ENCODE assay signal across 1 cellular context in the genomic region with DNA sequence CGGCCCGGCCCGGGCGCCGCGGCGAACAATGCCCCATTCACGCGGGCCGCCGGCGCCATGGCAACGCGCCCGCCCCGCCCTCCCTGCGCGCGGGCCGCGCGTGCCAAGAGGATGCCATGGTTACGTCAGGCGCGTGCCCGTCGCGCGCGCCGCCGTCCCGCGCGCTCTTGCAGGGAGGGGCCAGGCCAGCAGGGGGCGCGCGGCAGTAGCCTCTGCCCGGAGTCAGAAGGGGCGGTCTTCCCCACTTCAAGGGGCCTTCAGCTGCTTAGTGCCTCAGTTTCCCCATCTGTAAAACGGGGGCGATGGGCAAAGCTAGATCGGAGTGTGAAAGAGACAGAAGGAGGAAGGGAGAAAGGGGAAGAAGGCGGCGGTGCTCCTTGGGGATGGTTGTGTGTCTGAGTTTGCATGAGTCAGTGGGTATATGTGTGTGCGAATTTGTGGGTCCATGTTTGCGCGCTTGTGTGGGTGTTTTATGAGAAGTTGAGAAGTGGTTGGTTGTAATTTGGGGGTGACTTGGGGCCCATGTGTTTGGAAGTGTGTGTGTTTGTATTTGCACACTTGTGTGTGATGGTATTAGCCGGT.
TF ChIP-seq lines count a peak whose summit lies in the region.

No MANE protein-coding gene starts in this region.

TF ChIP-seq in HepG2, 621 proteins besides CTCF, POLR2A, EP300 and RAD21 (continued from another document and continues in another):
- TF ChIP-seq, protein P1, sequence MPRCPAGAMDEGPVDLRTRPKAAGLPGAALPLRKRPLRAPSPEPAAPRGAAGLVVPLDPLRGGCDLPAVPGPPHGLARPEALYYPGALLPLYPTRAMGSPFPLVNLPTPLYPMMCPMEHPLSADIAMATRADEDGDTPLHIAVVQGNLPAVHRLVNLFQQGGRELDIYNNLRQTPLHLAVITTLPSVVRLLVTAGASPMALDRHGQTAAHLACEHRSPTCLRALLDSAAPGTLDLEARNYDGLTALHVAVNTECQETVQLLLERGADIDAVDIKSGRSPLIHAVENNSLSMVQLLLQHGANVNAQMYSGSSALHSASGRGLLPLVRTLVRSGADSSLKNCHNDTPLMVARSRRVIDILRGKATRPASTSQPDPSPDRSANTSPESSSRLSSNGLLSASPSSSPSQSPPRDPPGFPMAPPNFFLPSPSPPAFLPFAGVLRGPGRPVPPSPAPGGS (CRISPR knock-in tag; IDR thresholded peaks at IDR 0.05): no peak
- TF ChIP-seq NKX3-1 (CRISPR knock-in tag; IDR thresholded peaks at IDR 0.05) (no peak), KDM5A (IDR thresholded peaks at IDR 0.05; ENCODE audit: borderline replicate concordance, low read length) (peak; percentile 75; the same call in 1 of the 2 replicates), EZH2 (conservative IDR thresholded peaks at IDR 0.05; ENCODE audit: low read depth, low read length) (no peak), NFYC (CRISPR knock-in tag; IDR thresholded peaks at IDR 0.05) (no peak), TMF1 (CRISPR knock-in tag; IDR thresholded peaks at IDR 0.05; ENCODE audit: low read depth) (no peak), ZNF180 (CRISPR knock-in tag; IDR thresholded peaks at IDR 0.05; ENCODE audit: borderline replicate concordance, low read depth) (no peak), ZNF256 (CRISPR knock-in tag; conservative IDR thresholded peaks at IDR 0.05) (no peak), GATA4 (IDR thresholded peaks at IDR 0.05; ENCODE audit: borderline replicate concordance, low read depth) (no peak), FOXA1 (IDR thresholded peaks at IDR 0.05) (no peak), FOXA1 (CRISPR knock-in tag; IDR thresholded peaks at IDR 0.05) (no peak), RFX1 (IDR thresholded peaks at IDR 0.05) (peak; percentile 84), CBFB (CRISPR knock-in tag; IDR thresholded peaks at IDR 0.05) (peak; percentile 47; the same call in 1 of the 2 replicates), HIVEP1 (CRISPR knock-in tag; IDR thresholded peaks at IDR 0.05) (no peak), ZNF614 (CRISPR knock-in tag; IDR thresholded peaks at IDR 0.05; ENCODE audit: borderline replicate concordance) (peak; percentile 41; the same call in 1 of the 2 replicates), ZFAT (CRISPR knock-in tag; conservative IDR thresholded peaks at IDR 0.05) (no peak), JUN (CRISPR knock-in tag; IDR thresholded peaks at IDR 0.05) (no peak), ZNF101 (CRISPR knock-in tag; IDR thresholded peaks at IDR 0.05; ENCODE audit: borderline replicate concordance, low read depth) (no peak), TBX3 (IDR thresholded peaks at IDR 0.05; ENCODE audit: borderline replicate concordance) (no peak), FOXC1 (CRISPR knock-in tag; IDR thresholded peaks at IDR 0.05; ENCODE audit: borderline replicate concordance) (0 out of 2 replicates have a peak, but pooled peaks have one; percentile 31), KDM2A (CRISPR knock-in tag; IDR thresholded peaks at IDR 0.05; ENCODE audit: borderline replicate concordance, low read depth) (peak; percentile 58; the same call in 1 of the 2 replicates), HOXA3 (CRISPR knock-in tag; IDR thresholded peaks at IDR 0.05) (peak; percentile 70; the same call in 1 of the 2 replicates), NFKB2 (CRISPR knock-in tag; IDR thresholded peaks at IDR 0.05; ENCODE audit: borderline replicate concordance) (0 out of 2 replicates have a peak, but pooled peaks have one; percentile 7), CENPT (CRISPR knock-in tag; IDR thresholded peaks at IDR 0.05; ENCODE audit: low read depth) (no peak), ZNF557 (CRISPR knock-in tag; IDR thresholded peaks at IDR 0.05) (no peak), HDAC2 (CRISPR knock-in tag; IDR thresholded peaks at IDR 0.05) (0 out of 2 replicates have a peak, but pooled peaks have one; percentile 27), PCBP1 (IDR thresholded peaks at IDR 0.05; ENCODE audit: borderline replicate concordance, low read depth, low read length) (no peak), DPF2 (CRISPR knock-in tag; IDR thresholded peaks at IDR 0.05; ENCODE audit: borderline replicate concordance, low read depth) (no peak), ATF7 (IDR thresholded peaks at IDR 0.05) (no peak), ATF7 (CRISPR knock-in tag; IDR thresholded peaks at IDR 0.05) (peak; percentile 79)
- TF ChIP-seq, protein P2, sequence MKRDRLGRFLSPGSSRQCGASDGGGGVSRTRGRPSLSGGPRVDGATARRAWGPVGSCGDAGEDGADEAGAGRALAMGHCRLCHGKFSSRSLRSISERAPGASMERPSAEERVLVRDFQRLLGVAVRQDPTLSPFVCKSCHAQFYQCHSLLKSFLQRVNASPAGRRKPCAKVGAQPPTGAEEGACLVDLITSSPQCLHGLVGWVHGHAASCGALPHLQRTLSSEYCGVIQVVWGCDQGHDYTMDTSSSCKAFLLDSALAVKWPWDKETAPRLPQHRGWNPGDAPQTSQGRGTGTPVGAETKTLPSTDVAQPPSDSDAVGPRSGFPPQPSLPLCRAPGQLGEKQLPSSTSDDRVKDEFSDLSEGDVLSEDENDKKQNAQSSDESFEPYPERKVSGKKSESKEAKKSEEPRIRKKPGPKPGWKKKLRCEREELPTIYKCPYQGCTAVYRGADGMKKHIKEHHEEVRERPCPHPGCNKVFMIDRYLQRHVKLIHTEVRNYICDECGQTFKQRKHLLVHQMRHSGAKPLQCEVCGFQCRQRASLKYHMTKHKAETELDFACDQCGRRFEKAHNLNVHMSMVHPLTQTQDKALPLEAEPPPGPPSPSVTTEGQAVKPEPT (CRISPR knock-in tag; IDR thresholded peaks at IDR 0.05; ENCODE audit: low read depth): no peak
- TF ChIP-seq, protein P3, sequence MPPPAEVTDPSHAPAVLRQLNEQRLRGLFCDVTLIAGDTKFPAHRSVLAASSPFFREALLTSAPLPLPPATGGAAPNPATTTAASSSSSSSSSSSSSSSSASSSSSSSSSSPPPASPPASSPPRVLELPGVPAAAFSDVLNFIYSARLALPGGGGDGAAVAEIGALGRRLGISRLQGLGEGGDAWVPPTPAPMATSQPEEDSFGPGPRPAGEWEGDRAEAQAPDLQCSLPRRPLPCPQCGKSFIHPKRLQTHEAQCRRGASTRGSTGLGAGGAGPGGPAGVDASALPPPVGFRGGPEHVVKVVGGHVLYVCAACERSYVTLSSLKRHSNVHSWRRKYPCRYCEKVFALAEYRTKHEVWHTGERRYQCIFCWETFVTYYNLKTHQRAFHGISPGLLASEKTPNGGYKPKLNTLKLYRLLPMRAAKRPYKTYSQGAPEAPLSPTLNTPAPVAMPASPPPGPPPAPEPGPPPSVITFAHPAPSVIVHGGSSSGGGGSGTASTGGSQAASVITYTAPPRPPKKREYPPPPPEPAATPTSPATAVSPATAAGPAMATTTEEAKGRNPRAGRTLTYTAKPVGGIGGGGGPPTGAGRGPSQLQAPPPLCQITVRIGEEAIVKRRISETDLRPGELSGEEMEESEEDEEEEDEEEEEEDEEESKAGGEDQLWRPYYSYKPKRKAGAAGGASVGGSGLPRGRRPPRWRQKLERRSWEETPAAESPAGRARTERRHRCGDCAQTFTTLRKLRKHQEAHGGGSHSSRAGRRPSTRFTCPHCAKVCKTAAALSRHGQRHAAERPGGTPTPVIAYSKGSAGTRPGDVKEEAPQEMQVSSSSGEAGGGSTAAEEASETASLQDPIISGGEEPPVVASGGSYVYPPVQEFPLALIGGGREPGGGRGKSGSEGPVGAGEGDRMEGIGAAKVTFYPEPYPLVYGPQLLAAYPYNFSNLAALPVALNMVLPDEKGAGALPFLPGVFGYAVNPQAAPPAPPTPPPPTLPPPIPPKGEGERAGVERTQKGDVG (CRISPR knock-in tag; IDR thresholded peaks at IDR 0.05; ENCODE audit: borderline replicate concordance): no peak
- TF ChIP-seq, protein P4, sequence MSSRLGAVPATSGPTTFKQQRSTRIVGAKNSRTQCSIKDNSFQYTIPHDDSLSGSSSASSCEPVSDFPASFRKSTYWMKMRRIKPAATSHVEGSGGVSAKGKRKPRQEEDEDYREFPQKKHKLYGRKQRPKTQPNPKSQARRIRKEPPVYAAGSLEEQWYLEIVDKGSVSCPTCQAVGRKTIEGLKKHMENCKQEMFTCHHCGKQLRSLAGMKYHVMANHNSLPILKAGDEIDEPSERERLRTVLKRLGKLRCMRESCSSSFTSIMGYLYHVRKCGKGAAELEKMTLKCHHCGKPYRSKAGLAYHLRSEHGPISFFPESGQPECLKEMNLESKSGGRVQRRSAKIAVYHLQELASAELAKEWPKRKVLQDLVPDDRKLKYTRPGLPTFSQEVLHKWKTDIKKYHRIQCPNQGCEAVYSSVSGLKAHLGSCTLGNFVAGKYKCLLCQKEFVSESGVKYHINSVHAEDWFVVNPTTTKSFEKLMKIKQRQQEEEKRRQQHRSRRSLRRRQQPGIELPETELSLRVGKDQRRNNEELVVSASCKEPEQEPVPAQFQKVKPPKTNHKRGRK (CRISPR knock-in tag; IDR thresholded peaks at IDR 0.05): no peak
- TF ChIP-seq, protein P5, sequence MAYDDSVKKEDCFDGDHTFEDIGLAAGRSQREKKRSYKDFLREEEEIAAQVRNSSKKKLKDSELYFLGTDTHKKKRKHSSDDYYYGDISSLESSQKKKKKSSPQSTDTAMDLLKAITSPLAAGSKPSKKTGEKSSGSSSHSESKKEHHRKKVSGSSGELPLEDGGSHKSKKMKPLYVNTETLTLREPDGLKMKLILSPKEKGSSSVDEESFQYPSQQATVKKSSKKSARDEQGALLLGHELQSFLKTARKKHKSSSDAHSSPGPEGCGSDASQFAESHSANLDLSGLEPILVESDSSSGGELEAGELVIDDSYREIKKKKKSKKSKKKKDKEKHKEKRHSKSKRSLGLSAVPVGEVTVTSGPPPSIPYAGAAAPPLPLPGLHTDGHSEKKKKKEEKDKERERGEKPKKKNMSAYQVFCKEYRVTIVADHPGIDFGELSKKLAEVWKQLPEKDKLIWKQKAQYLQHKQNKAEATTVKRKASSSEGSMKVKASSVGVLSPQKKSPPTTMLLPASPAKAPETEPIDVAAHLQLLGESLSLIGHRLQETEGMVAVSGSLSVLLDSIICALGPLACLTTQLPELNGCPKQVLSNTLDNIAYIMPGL (CRISPR knock-in tag; IDR thresholded peaks at IDR 0.05; ENCODE audit: borderline replicate concordance in 1 of 2, low read depth in 1 of 2): peak; percentile 75 to 83; a peak in 3 of 4 replicates
- TF ChIP-seq, protein P6, sequence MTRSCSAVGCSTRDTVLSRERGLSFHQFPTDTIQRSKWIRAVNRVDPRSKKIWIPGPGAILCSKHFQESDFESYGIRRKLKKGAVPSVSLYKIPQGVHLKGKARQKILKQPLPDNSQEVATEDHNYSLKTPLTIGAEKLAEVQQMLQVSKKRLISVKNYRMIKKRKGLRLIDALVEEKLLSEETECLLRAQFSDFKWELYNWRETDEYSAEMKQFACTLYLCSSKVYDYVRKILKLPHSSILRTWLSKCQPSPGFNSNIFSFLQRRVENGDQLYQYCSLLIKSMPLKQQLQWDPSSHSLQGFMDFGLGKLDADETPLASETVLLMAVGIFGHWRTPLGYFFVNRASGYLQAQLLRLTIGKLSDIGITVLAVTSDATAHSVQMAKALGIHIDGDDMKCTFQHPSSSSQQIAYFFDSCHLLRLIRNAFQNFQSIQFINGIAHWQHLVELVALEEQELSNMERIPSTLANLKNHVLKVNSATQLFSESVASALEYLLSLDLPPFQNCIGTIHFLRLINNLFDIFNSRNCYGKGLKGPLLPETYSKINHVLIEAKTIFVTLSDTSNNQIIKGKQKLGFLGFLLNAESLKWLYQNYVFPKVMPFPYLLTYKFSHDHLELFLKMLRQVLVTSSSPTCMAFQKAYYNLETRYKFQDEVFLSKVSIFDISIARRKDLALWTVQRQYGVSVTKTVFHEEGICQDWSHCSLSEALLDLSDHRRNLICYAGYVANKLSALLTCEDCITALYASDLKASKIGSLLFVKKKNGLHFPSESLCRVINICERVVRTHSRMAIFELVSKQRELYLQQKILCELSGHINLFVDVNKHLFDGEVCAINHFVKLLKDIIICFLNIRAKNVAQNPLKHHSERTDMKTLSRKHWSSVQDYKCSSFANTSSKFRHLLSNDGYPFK (CRISPR knock-in tag; IDR thresholded peaks at IDR 0.05; ENCODE audit: borderline replicate concordance): no peak; the same call in 1 of the 2 replicates
- TF ChIP-seq, protein P7, sequence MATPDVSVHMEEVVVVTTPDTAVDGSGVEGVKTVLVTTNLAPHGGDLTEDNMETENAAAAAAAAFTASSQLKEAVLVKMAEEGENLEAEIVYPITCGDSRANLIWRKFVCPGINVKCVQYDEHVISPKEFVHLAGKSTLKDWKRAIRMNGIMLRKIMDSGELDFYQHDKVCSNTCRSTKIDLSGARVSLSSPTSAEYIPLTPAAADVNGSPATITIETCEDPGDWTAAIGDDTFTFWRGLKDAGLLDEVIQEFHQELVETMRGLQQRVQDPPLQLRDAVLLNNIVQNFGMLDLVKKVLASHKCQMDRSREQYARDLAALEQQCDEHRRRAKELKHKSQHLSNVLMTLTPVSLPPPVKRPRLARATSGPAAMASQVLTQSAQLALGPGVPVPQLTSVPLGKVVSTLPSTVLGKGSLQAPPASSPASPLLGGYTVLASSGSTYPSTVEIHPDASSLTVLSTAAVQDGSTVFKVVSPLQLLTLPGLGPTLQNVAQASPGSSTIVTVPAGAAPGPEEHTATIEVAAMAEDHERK (CRISPR knock-in tag; IDR thresholded peaks at IDR 0.05; ENCODE audit: low read depth): no peak
- TF ChIP-seq, protein P8, sequence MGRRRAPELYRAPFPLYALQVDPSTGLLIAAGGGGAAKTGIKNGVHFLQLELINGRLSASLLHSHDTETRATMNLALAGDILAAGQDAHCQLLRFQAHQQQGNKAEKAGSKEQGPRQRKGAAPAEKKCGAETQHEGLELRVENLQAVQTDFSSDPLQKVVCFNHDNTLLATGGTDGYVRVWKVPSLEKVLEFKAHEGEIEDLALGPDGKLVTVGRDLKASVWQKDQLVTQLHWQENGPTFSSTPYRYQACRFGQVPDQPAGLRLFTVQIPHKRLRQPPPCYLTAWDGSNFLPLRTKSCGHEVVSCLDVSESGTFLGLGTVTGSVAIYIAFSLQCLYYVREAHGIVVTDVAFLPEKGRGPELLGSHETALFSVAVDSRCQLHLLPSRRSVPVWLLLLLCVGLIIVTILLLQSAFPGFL (CRISPR knock-in tag; IDR thresholded peaks at IDR 0.05): no peak
- TF ChIP-seq, protein P9, sequence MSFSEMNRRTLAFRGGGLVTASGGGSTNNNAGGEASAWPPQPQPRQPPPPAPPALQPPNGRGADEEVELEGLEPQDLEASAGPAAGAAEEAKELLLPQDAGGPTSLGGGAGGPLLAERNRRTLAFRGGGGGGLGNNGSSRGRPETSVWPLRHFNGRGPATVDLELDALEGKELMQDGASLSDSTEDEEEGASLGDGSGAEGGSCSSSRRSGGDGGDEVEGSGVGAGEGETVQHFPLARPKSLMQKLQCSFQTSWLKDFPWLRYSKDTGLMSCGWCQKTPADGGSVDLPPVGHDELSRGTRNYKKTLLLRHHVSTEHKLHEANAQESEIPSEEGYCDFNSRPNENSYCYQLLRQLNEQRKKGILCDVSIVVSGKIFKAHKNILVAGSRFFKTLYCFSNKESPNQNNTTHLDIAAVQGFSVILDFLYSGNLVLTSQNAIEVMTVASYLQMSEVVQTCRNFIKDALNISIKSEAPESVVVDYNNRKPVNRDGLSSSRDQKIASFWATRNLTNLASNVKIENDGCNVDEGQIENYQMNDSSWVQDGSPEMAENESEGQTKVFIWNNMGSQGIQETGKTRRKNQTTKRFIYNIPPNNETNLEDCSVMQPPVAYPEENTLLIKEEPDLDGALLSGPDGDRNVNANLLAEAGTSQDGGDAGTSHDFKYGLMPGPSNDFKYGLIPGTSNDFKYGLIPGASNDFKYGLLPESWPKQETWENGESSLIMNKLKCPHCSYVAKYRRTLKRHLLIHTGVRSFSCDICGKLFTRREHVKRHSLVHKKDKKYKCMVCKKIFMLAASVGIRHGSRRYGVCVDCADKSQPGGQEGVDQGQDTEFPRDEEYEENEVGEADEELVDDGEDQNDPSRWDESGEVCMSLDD (CRISPR knock-in tag; IDR thresholded peaks at IDR 0.05; ENCODE audit: borderline replicate concordance): no peak
